Comparison of ENCODE assay signal across 9 cellular contexts in the genomic region with DNA sequence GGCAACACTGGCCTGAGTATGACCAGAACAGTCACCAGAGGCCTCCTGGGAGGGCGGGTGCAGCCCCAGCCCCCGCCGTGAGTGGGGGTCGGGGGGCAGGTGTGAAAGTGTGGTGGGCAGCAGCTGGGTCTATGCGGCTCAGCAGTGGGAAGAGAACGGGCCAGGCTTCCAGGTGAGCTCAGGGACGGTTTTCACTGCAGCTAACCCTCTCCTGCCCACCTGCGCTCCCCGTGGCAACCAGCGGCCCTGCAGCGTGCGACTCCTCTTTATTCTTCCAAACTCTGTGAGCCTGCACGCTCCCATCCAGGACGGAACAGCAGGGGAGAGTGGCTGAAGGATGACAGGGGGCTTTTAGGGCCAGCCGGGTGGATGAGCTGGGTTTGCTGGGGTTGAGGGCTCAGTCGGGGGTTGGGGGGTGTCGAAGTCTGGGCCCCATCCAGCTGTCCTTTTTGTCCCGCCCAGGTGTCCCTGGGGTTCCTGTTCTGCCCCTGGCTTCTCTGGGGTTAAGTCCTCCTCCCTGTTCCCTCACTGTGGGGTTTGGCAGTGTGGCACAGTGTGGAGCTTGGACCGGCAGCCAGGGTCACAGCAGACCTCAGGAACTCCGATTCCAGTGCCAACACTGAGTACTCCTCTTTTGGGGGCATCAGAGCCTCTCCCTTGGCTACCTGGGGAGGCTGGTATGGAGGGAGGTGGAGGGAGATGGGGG. TPM values are rescaled to one million over a fixed set of nuclear protein-coding genes. Genes with fewer than 3 reads are reported as not detected.
A peak's percentile ranks its signal among the peaks of the same experiment; 100 is the strongest.
DNase-seq lines count a peak whose midpoint lies in the region; ATAC-seq and TF ChIP-seq lines count a peak whose summit lies in the region.
"Had no signal": no experiment of that assay in that cellular context is flagged by ENCODE, and none has a peak within 500 bp of the region (broad histone marks: within the 10 kb centered on the region; RNA-seq: fewer than 3 reads in every experiment).

No MANE protein-coding gene starts in this region.

- H3K4me3 ChIP-seq in A673 (ENCODE audit: low read depth, low read length, poor library complexity, severe bottlenecking) (no peak overlapping the region), tibial artery (no peak overlapping the region)

- H3K27ac ChIP-seq in A673 (ENCODE audit: low read depth, low read length, poor library complexity, severe bottlenecking) (no peak overlapping the region), tibial artery (no peak overlapping the region)

- H3K27me3 ChIP-seq in A673 (replicated peaks; ENCODE audit: insufficient read depth, low read depth, low read length, poor library complexity) (peaks cover 20% of the 10 kb centered on the region), tibial artery (peaks cover 0 to 88% of the 10 kb centered on the region in 2 donors)

- DNase-seq in A673 (ENCODE audit: low spot score): no peak
- DNase-seq in GM13977 (ENCODE audit: low spot score): no peak
- DNase-seq in T-helper 17 cell: no peak
- DNase-seq in iPS-NIHi11 (ENCODE audit: low spot score): peak; percentile 74
- DNase-seq in tibial artery: no peak
- DNase-seq in NCI-H1694 treated with DMSO at 0.1 percent for 48 hours (lab: John Stamatoyannopoulos, UW): no peak
- DNase-seq in activated effector memory CD4-positive, alpha-beta T cell treated with Interleukin-2 at 50 U/mL for 16 hours: no peak

- BruUV-seq in A673 (replicated peaks; lab: Mats Ljungman, UMichigan): no TSS peak

- H3K27ac Mint-ChIP-seq in T-helper 17 cell: no peak overlapping the region
- H3K27ac Mint-ChIP-seq: activated T-cell treated with anti-CD3 and anti-CD28 coated beads, Interleukin-2, amount 50 U/mL, for 72 hours had no signal

- intact Hi-C loops in A673 (cut with micrococcal nuclease; ENCODE audit: unreplicated experiment) (no loop called here), tibial artery (cut with DNase I; ENCODE audit: low total_unique reads) (no loop called here)

- peak; percentile 33 for TF ChIP-seq CTCF in A673 (conservative IDR thresholded peaks at IDR 0.05; ENCODE audit: low read depth, low read length)
- peak; percentile 35 for TF ChIP-seq CTCF in GM13977 (IDR thresholded peaks at IDR 0.05; ENCODE audit: extremely low read depth, insufficient read depth, missing control alignments)
- TF ChIP-seq CTCF in tibial artery (IDR thresholded peaks at IDR 0.05): no peak

- H3K4me1 ChIP-seq in A673 (ENCODE audit: insufficient read depth, low read length, poor library complexity, severe bottlenecking) (no peaks in the 10 kb centered on the region), tibial artery (peaks cover 0 to 6% (median 1%) of the 10 kb centered on the region in 4 donors)

- H3K9me3 ChIP-seq in A673 (ENCODE audit: low read depth, low read length, poor library complexity, severe bottlenecking) (no peaks in the 10 kb centered on the region), T-helper 17 cell (ENCODE audit: control insufficient read depth, low read length, poor library complexity, severe bottlenecking) (no peaks in the 10 kb centered on the region), tibial artery (no peaks in the 10 kb centered on the region)

- CTCF ChIA-PET in A673 (lab: Charles Lee): interaction anchor here (0.5 kb wide), 1 partner anchor 261 kb away, joined by 5 read pairs; no protein-coding TSS in a partner anchor

- ATAC-seq in T-helper 17 cell: peak; percentile 61
- no peak for ATAC-seq in GM21717 (IDR thresholded peaks at IDR 0.05; ENCODE audit: unreplicated experiment)

- peaks cover 34% of the 10 kb centered on the region for H3K27me3 Mint-ChIP-seq in T-helper 17 cell

- in situ Hi-C loops in GM13977 (cut with MboI; ENCODE audit: low pct_unique_long_range_greater_than_20kb, low sequenced_read_pairs, unreplicated experiment): loop anchor here (25.0 kb wide), 1 partner anchor 102 kb away; no protein-coding TSS in a partner anchor

- H3K4me1 Mint-ChIP-seq in T-helper 17 cell: no peaks in the 10 kb centered on the region

- H3K4me3 Mint-ChIP-seq in T-helper 17 cell: peak overlapping the region; percentile 31
- H3K4me3 Mint-ChIP-seq: activated T-cell treated with anti-CD3 and anti-CD28 coated beads, Interleukin-2, amount 50 U/mL, for 72 hours had no signal

- POLR2A ChIA-PET in A673 (lab: Charles Lee; ENCODE audit: low non-redundant PET): no interaction called here

- no peaks in the 10 kb centered on the region for H3K36me3 Mint-ChIP-seq in T-helper 17 cell (ENCODE audit: low read depth)

- H3K36me3 ChIP-seq in A673 (ENCODE audit: insufficient read depth, low read length, poor library complexity, severe bottlenecking): no peaks in the 10 kb centered on the region
- no peaks in the 10 kb centered on the region for H3K36me3 ChIP-seq in tibial artery

RNA-seq across cellular contexts. Expression of gene BIRC7, which starts 0.9 kb away (rescaled TPM):
- total RNA-seq in A673 (2021) (not detected in 2 replicates), T-helper 17 cell (not detected)

RNA-seq across cellular contexts. Expression of gene YTHDF1, which starts 18.9 kb away (rescaled TPM):
- total RNA-seq in A673 (2021): 49.3 and 52.4 TPM in 2 replicates
- 10 to 100 TPM; 30.0 to 41.4 TPM for total RNA-seq in T-helper 17 cell

RNA-seq across cellular contexts. Expression of gene NKAIN4, which starts 19.4 kb away (rescaled TPM):
- total RNA-seq in A673 (2021): not detected in 2 replicates
- not detected for total RNA-seq in T-helper 17 cell
- total RNA-seq: activated T-cell treated with anti-CD3 and anti-CD28 coated beads, Interleukin-2, amount 50 U/mL, for 72 hours had no signal

RNA-seq across cellular contexts. Expression of gene ARFGAP1, which starts 37.8 kb away (rescaled TPM):
- total RNA-seq in A673 (2021): 90.4 and 101 TPM in 2 replicates
- total RNA-seq in T-helper 17 cell: 100 to 1,000 TPM; 108 to 128 TPM

RNA-seq across cellular contexts. Expression of gene COL20A1, which starts 58.1 kb away (rescaled TPM):
- total RNA-seq in A673 (2021): not detected in 2 replicates
- under 1 TPM in 1 of 2 donors, not detected in 1; 0.10 TPM for total RNA-seq in T-helper 17 cell

Comparison
In these comparisons a context has a peak if more than half of its experiments do, and no peak if none do; other contexts are left out.
1. CTCF ChIP-seq: peak in A673 (single experiment) and GM13977 (single experiment); none in tibial artery (0 of 2).